Comparison of ENCODE assay signal across 12 cellular contexts in genomic region chr7:134552105-134552504, GRCh38. TPM values are rescaled to one million over a fixed set of nuclear protein-coding genes. Genes with fewer than 3 reads are reported as not detected.
DNase-seq lines count a peak whose midpoint lies in the region; ATAC-seq and TF ChIP-seq lines count a peak whose summit lies in the region.
"Had no signal": no experiment of that assay in that cellular context is flagged by ENCODE, and none has a peak within 500 bp of the region (broad histone marks: within the 10 kb centered on the region; RNA-seq: fewer than 3 reads in every experiment).

No MANE protein-coding gene starts in this region.

- H3K4me1 ChIP-seq in cardiac muscle cell (ENCODE audit: low read depth) (peaks cover 11% of the 10 kb centered on the region), SJCRH30 (peaks cover 24% of the 10 kb centered on the region), adrenal gland (replicated peaks in 1 of 2) (peaks cover 0 to 6% of the 10 kb centered on the region in 2 donors), upper lobe of right lung (no peaks in the 10 kb centered on the region)

- TF ChIP-seq CTCF in cardiac muscle cell (IDR thresholded peaks at IDR 0.05; ENCODE audit: low read depth, low read length) (peak; percentile 8), adrenal gland (IDR thresholded peaks at IDR 0.05) (no peak), upper lobe of right lung (IDR thresholded peaks at IDR 0.05) (no peak)

- no peak for ATAC-seq in left ventricle myocardium superior
- ATAC-seq in upper lobe of right lung = no peak

- H3K27me3 ChIP-seq in cardiac muscle cell (no peaks in the 10 kb centered on the region), SJCRH30 (no peaks in the 10 kb centered on the region; the same call in 1 of the 2 replicates), adrenal gland (no peaks in the 10 kb centered on the region), upper lobe of right lung (no peaks in the 10 kb centered on the region)

- H3K27ac ChIP-seq in cardiac muscle cell (no peak overlapping the region), SJCRH30 (no peak overlapping the region), adrenal gland (no peak overlapping the region), upper lobe of right lung (no peak overlapping the region)
- H3K27ac ChIP-seq: skin epidermis had no signal

- no peaks in the 10 kb centered on the region for H3K36me3 ChIP-seq in cardiac muscle cell
- H3K36me3 ChIP-seq in SJCRH30 = no peaks in the 10 kb centered on the region
- H3K36me3 ChIP-seq in adrenal gland (replicated peaks in 1 of 2) = no peaks in the 10 kb centered on the region
- H3K36me3 ChIP-seq in upper lobe of right lung = no peaks in the 10 kb centered on the region

- intact Hi-C loops in left ventricle myocardium superior (cut with micrococcal nuclease) (no loop called here), adrenal gland (cut with DNase I) (no loop called here), upper lobe of right lung (cut with DNase I) (no loop called here)

- peak in 1 of 2 donors; percentile 29 for DNase-seq in cardiac muscle cell (ENCODE audit: low read depth in 1 of 2, low spot score in 1 of 2)
- DNase-seq in left ventricle myocardium superior = no peak
- peak; percentile 71 to 85 for DNase-seq in SJCRH30
- DNase-seq in islet precursor cell = peak; percentile 62
- DNase-seq in UCSD-AML1 (lab: John Stamatoyannopoulos, UW; ENCODE audit: unreplicated experiment) = no peak
- DNase-seq in stimulated activated CD4-positive, alpha-beta T cell treated with anti-CD3 and anti-CD28 coated beads, Interleukin-12 subunit alpha, Interleukin-12 subunit beta, amount 100 ng/mL, for 4 hours = no peak
- no peak for DNase-seq in adrenal gland
- DNase-seq in upper lobe of right lung = no peak
- DNase-seq: AML-193, NCI-H2227 treated with DMSO at 0.1 percent for 48 hours had no signal

- H3K9me3 ChIP-seq in cardiac muscle cell (ENCODE audit: low read depth) = no peaks in the 10 kb centered on the region
- no peaks in the 10 kb centered on the region for H3K9me3 ChIP-seq in SJCRH30 (replicated peaks)
- no peaks in the 10 kb centered on the region for H3K9me3 ChIP-seq in adrenal gland (replicated peaks in 1 of 3)
- no peaks in the 10 kb centered on the region for H3K9me3 ChIP-seq in upper lobe of right lung

- WGBS in adrenal gland, 4 donors = 67 to 85% (median 81%) methylated on average over 6 to 7 of the region's 7 CpGs

- no peak for TF ChIP-seq POLR2A in adrenal gland (IDR thresholded peaks at IDR 0.05)

- H3K4me3 ChIP-seq in cardiac muscle cell (no peak overlapping the region), SJCRH30 (no peak overlapping the region; the same call in 1 of the 2 replicates), adrenal gland (no peak overlapping the region), upper lobe of right lung (no peak overlapping the region)
- H3K4me3 ChIP-seq: skin epidermis had no signal

RNA-seq across cellular contexts. Expression of gene AKR1B15, which starts 3.2 kb away (rescaled TPM):
- 0.21 and 1.6 TPM in 2 replicates for total RNA-seq in cardiac muscle cell
- polyA plus RNA-seq in cardiac muscle cell = 1.3 and 2.6 TPM in 2 replicates
- not detected for total RNA-seq in left ventricle myocardium superior
- total RNA-seq in SJCRH30 (2014; rRNA removed; shearing (Covaris generic)) = not detected in 2 replicates
- total RNA-seq in adrenal gland = under 1 TPM in 5 of 8 donors, not detected in 3; 0.19 to 0.55 (median 0.28) TPM
- under 1 TPM in 1 of 3 donors, not detected in 2; 0.03 TPM for polyA plus RNA-seq in adrenal gland
- not detected for total RNA-seq in upper lobe of right lung
- total RNA-seq: lower leg skin had no signal

RNA-seq across cellular contexts. Expression of gene AKR1B10, which starts 24.7 kb away (rescaled TPM):
- total RNA-seq in cardiac muscle cell (0.57 and 0.67 TPM in 2 replicates), left ventricle myocardium superior (0.45 TPM), adrenal gland (10 to 100 TPM in 2 of 8 donors, 1 to 10 TPM in 5, not detected in 1; 1.3 to 26.8 (median 7.9) TPM), upper lobe of right lung (not detected)
- polyA plus RNA-seq in cardiac muscle cell (0.60 and 1.3 TPM in 2 replicates), adrenal gland (1 to 10 TPM; 1.7 to 2.9 (median 2.5) TPM)
- 0.06 and 0.68 TPM in 2 replicates for total RNA-seq in SJCRH30 (2014; rRNA removed; shearing (Covaris generic))

Comparison
In these comparisons a context has a peak if more than half of its experiments do, and no peak if none do; other contexts are left out.
1. DNase-seq: peak in SJCRH30 (2 of 2) and islet precursor cell (single experiment); none in left ventricle myocardium superior (single experiment), UCSD-AML1 (single experiment), stimulated activated CD4-positive, alpha-beta T cell treated with anti-CD3 and anti-CD28 coated beads, Interleukin-12 subunit alpha, Interleukin-12 subunit beta, amount 100 ng/mL, for 4 hours (single experiment), adrenal gland (0 of 7) and upper lobe of right lung (single experiment).